ENCODE assay signal across 8 cellular contexts in genomic region chr12:100200450-100201181, GRCh38. TPM values are rescaled to one million over a fixed set of nuclear protein-coding genes. Genes with fewer than 3 reads are reported as not detected.
DNase-seq lines count a peak whose midpoint lies in the region; ATAC-seq, FAIRE-seq and TF ChIP-seq lines count a peak whose summit lies in the region.

Gene ACTR6 (plus strand): TSS chr12:100200815. CDS start chr12:100200852, 37 bp downstream.

- no peaks in the 10 kb centered on the region for H3K9me3 Mint-ChIP-seq in T-cell

- DNase-seq in GM12891 (ENCODE audit: insufficient read length, low spot score) (peak; percentile 75), NCI-H1436 treated with DMSO at 0.1 percent for 48 hours (lab: John Stamatoyannopoulos, UW) (peak; percentile 85), T-cell (peak; percentile 96 to 99 (median 98)), left cardiac atrium (peak; percentile 96), prostate gland (ENCODE audit: low spot score) (peak; percentile 96)

- CTCF ChIA-PET in T-cell (lab: Charles Lee): interaction anchor here in 1 of 2 donors (0.6 to 1.7 kb wide), 6 partner anchors 23 to 1566 kb away, joined by 3 to 11 read pairs (median 7); partner anchors contain the start of genes DEPDC4 and SCYL2

- H3K27ac ChIP-seq in adipose tissue (ENCODE audit: low read depth, low read length) (peak within 1 kb of the TSS; percentile 64), prostate gland (peak within 1 kb of the TSS; percentile 82 to 86), urinary bladder (ENCODE audit: low read depth) (peak within 1 kb of the TSS; percentile 72)

- intact Hi-C loops in left cardiac atrium (cut with DNase I): loop anchor here in 1 of 2 donors (5.0 kb wide), 1 partner anchor 58 kb away; the partner anchor contains the start of gene BLTP3B
- intact Hi-C loops in prostate gland (cut with DNase I): loop anchor here (5.0 kb wide), 1 partner anchor 58 kb away; the partner anchor contains the start of gene BLTP3B

- TF ChIP-seq CTCF in prostate gland (IDR thresholded peaks at IDR 0.05): peak in 1 of 4 experiments; percentile 20

- H3K27me3 ChIP-seq in prostate gland (replicated peaks; ENCODE audit: insufficient read depth): no peaks in the 10 kb centered on the region

- peaks cover 43 to 50% (median 43%) of the 10 kb centered on the region in 3 donors for H3K4me1 Mint-ChIP-seq in T-cell

- 0% methylated on average over 38 of the region's 38 CpGs for WGBS in adipose tissue, 3 donors
- WGBS in prostate gland: under 1% methylated on average over 38 of the region's 38 CpGs
- WGBS in urinary bladder: under 1% methylated on average over 38 of the region's 38 CpGs

- peak; percentile 91 for FAIRE-seq in GM12891 (lab: Jason Lieb, UNC)

- no peaks in the 10 kb centered on the region for H3K27me3 Mint-ChIP-seq in T-cell

- H3K4me3 Mint-ChIP-seq in T-cell: peak within 1 kb of the TSS; percentile 98 to 99 (median 99)

- TF ChIP-seq POLR2A in GM12891 (IDR thresholded peaks at IDR 0.05; ENCODE audit: low read depth, low read length) (peak; percentile 86), prostate gland (IDR thresholded peaks at IDR 0.05) (peak; percentile 47)

- H3K4me3 ChIP-seq in prostate gland: peak within 1 kb of the TSS; percentile 77 to 79
- H3K4me3 ChIP-seq in urinary bladder (ENCODE audit: low read depth, low read length): peak within 1 kb of the TSS; percentile 93

- H3K9me3 ChIP-seq in prostate gland: no peaks in the 10 kb centered on the region

- peaks cover 4% of the 10 kb centered on the region for H3K36me3 Mint-ChIP-seq in T-cell

- POLR2A ChIA-PET in T-cell (lab: Charles Lee): interaction anchor here (0.5 to 1.0 kb wide), 7 partner anchors 8 to 113 kb away, joined by 3 to 7 read pairs (median 3); partner anchors contain the start of genes DEPDC4 (in 1 of the 2) and SCYL2 (in 1 of the 2)

- ATAC-seq in HG02840 (IDR thresholded peaks at IDR 0.05; ENCODE audit: low FRiP score, unreplicated experiment) (peak; percentile 87), T-cell (replicated peaks in 1 of 4) (peak; percentile 84 to 88 (median 86)), left cardiac atrium (peak; percentile 98 to 99)

- H3K27ac Mint-ChIP-seq in T-cell: peak within 1 kb of the TSS; percentile 98 to 99

- H3K4me1 ChIP-seq in prostate gland (replicated peaks) (peaks cover 3% of the 10 kb centered on the region), urinary bladder (ENCODE audit: insufficient read depth) (no peaks in the 10 kb centered on the region)

- H3K36me3 ChIP-seq in prostate gland (no peaks in the 10 kb centered on the region), urinary bladder (ENCODE audit: insufficient read depth) (no peaks in the 10 kb centered on the region)

TF ChIP-seq in GM12891, 5 proteins besides CTCF, POLR2A, EP300 and RAD21:
- TF ChIP-seq POLR2AphosphoS5 (IDR thresholded peaks at IDR 0.05; ENCODE audit: low read depth, low read length) (peak; percentile 79; the same call in 1 of the 2 replicates), TAF1 (IDR thresholded peaks at IDR 0.05; ENCODE audit: low read depth, low read length) (peak; percentile 61), PAX5 (IDR thresholded peaks at IDR 0.05; ENCODE audit: insufficient read depth, low read length, severe bottlenecking) (no peak), SPI1 (IDR thresholded peaks at IDR 0.05; ENCODE audit: low read depth, low read length) (no peak), POU2F2 (IDR thresholded peaks at IDR 0.05; ENCODE audit: low read depth, low read length) (peak; percentile 86; the same call in 1 of the 2 replicates)
TF ChIP-seq in GM12891: peak in this region for 3.

RNA-seq across cellular contexts. Expression of gene ACTR6, which starts in this region (rescaled TPM):
- 22.5 TPM for polyA plus RNA-seq in GM12891 (2012; ENCODE audit: low read depth, missing spikeins)
- total RNA-seq in T-cell (10 to 100 TPM; 28.8 to 39.2 (median 35.3) TPM), left cardiac atrium (10 to 100 TPM; 19.7 to 24.3 TPM), prostate gland (10 to 100 TPM; 10.3 to 32.6 TPM), urinary bladder (31.8 TPM)
- polyA plus RNA-seq in adipose tissue (10 to 100 TPM in 2 of 3 donors, 1 to 10 TPM in 1; 6.1 to 21.6 (median 12.9) TPM), urinary bladder (23.5 TPM)

Comparison
In these comparisons a context has a peak if more than half of its experiments do, and no peak if none do; other contexts are left out.
1. Peak in every context shown above with its lines: DNase-seq, ATAC-seq, H3K4me3 ChIP-seq and H3K27ac ChIP-seq.